In the genomic region with DNA sequence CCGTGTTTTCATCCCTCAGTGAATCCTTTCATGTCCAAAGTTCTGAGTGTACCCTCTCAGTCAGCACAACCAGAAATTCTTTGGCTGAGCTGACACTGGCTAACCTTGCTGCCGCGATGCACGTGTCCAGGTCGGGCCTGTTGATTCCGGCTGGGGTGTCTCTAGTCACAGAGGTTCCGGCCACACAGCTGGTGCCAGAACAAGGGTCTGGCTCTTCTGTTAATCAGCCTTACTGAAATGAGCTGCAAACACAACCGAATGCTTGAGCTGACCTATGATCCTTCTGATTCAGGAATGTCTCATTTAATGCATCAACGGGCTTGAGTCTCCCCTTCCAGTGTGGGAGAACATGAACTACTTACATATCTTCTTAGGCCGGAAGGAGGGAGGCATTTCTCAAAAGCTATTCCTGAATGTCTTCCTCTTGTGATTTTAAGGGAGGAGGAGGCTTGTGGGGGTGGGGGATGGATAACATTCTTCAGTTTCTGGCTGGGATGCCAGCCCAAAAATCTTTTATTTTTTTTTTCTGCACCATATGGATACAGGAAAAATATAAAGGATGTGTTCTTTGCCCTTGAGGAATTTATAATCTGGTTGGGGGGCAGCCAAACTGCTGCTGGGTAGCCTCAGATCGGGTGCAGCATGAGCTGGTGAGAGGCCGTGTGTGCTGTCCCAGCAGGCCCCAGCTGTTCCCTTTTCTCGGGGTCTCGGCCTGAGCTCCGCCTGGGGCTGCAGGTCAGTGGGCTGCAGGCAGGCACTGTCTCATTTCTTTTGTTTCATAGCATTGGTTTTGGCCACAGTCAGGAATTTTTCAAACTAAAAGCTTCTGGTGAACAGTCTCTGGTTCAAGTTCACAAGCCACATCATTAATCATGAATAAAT, we compare ENCODE assay signal across 9 cellular contexts.
DNase-seq lines count a peak whose midpoint lies in the region; ATAC-seq, FAIRE-seq and TF ChIP-seq lines count a peak whose summit lies in the region.
"Had no signal": no experiment of that assay in that cellular context is flagged by ENCODE, and none has a peak within 500 bp of the region (broad histone marks: within the 10 kb centered on the region; RNA-seq: fewer than 3 reads in every experiment).

No MANE protein-coding gene starts in this region.

- H3K36me3 ChIP-seq in A673 (ENCODE audit: insufficient read depth, low read length, poor library complexity, severe bottlenecking) = no peaks in the 10 kb centered on the region

- H3K9me3 ChIP-seq in A673 (ENCODE audit: low read depth, low read length, poor library complexity, severe bottlenecking) = no peaks in the 10 kb centered on the region

- POLR2A ChIA-PET in A673 (lab: Charles Lee; ENCODE audit: low non-redundant PET) = interaction anchor here (0.6 kb wide), 1 partner anchor 460 kb away, joined by 3 read pairs; no protein-coding TSS in a partner anchor

- no TSS peak for BruUV-seq in A673 (replicated peaks; lab: Mats Ljungman, UMichigan)

- no peak for FAIRE-seq in D721Med (lab: Jason Lieb, UNC)
- FAIRE-seq: A204.1 had no signal

- H3K27me3 ChIP-seq in A673 (replicated peaks; ENCODE audit: insufficient read depth, low read depth, low read length, poor library complexity) = no peaks in the 10 kb centered on the region

- H3K4me1 ChIP-seq in A673 (ENCODE audit: insufficient read depth, low read length, poor library complexity, severe bottlenecking) = no peaks in the 10 kb centered on the region

- ATAC-seq in HG02642 (IDR thresholded peaks at IDR 0.05; ENCODE audit: poor library complexity, unreplicated experiment) = no peak
- ATAC-seq in HG03045 (IDR thresholded peaks at IDR 0.05; ENCODE audit: unreplicated experiment) = no peak

- TF ChIP-seq CTCF in A673 (conservative IDR thresholded peaks at IDR 0.05; ENCODE audit: low read depth, low read length) = no peak
- TF ChIP-seq CTCF in D721Med (IDR thresholded peaks at IDR 0.05; ENCODE audit: insufficient read depth, missing control alignments) = no peak

- DNase-seq in A673 (ENCODE audit: low spot score) (peak; percentile 42), NCI-H2171 treated with DMSO at 0.1 percent for 48 hours (lab: John Stamatoyannopoulos, UW) (peak; percentile 70), epidermal melanocyte (ENCODE audit: insufficient read length, low spot score) (peak; percentile 49), midbrain (lab: John Stamatoyannopoulos, UW) (peak; percentile 27), posterior vena cava (ENCODE audit: low spot score) (no peak), D721Med (ENCODE audit: insufficient read length, low spot score) (no peak)

- intact Hi-C loops in A673 (cut with micrococcal nuclease; ENCODE audit: unreplicated experiment) = no loop called here
- intact Hi-C loops in posterior vena cava (cut with DNase I) = no loop called here

- CTCF ChIA-PET in A673 (lab: Charles Lee) = no interaction called here

- H3K4me3 ChIP-seq in A673 (ENCODE audit: low read depth, low read length, poor library complexity, severe bottlenecking) = no peak overlapping the region

- H3K27ac ChIP-seq in A673 (ENCODE audit: low read depth, low read length, poor library complexity, severe bottlenecking) = no peak overlapping the region

Comparison
In these comparisons a context has a peak if more than half of its experiments do, and no peak if none do; other contexts are left out.
1. DNase-seq: peak in A673 (single experiment), NCI-H2171 treated with DMSO at 0.1 percent for 48 hours (single experiment), epidermal melanocyte (single experiment) and midbrain (single experiment); none in posterior vena cava (single experiment) and D721Med (single experiment).